Comparison of ENCODE assay signal across 20 cellular contexts in the genomic region with DNA sequence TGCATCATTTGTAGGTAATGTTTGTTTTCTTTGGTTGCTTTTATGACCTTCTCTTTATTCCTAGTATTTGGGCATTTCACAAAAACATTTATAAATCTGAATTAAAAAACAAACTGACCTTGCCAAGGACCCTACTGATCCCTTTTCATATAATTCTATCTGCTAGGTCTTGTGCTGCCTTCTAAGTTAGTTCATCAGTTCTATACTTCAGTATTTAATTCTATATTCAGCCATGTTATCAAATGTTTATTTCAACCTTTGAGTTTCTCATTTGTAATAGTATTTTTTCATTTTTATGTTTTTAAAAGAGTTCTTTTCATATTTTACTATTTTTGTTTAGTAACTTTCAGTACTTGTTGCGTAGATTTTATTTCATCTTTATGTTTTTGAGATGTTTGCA.
DNase-seq lines count a peak whose midpoint lies in the region; FAIRE-seq and TF ChIP-seq lines count a peak whose summit lies in the region.
"Had no signal": no experiment of that assay in that cellular context is flagged by ENCODE, and none has a peak within 500 bp of the region (broad histone marks: within the 10 kb centered on the region; RNA-seq: fewer than 3 reads in every experiment).

No MANE protein-coding gene starts in this region.

- peaks cover 4% of the 10 kb centered on the region for H3K36me3 Mint-ChIP-seq in endothelial cell (ENCODE audit: low read depth, unreplicated experiment)
- H3K36me3 Mint-ChIP-seq: activated naive CD4-positive, alpha-beta T cell treated with anti-CD3 and anti-CD28 coated beads, Interleukin-2, amount 10 ng/mL, durations not matched to agents 7 days and 5 days; naive thymus-derived CD4-positive, alpha-beta T cell had no signal

- no peaks in the 10 kb centered on the region for H3K9me3 ChIP-seq in kidney (ENCODE audit: control insufficient read depth in 1 of 2, low read length in 2 of 2)
- H3K9me3 ChIP-seq: esophagus squamous epithelium, ovary, vagina had no signal

- H3K4me3 ChIP-seq in LNCaP clone FGC (ENCODE audit: low read depth, low read length) (peak overlapping the region; percentile 57), kidney (ENCODE audit: low read length in 2 of 2) (no peak overlapping the region)
- H3K4me3 ChIP-seq: BLaER1 treated with 17β-estradiol and CSF1 and Interleukin-3, amounts not matched to agents 10 nM and 100 nM; esophagus squamous epithelium; lung; ovary; vagina had no signal

- H3K9ac ChIP-seq in kidney (ENCODE audit: low read length in 2 of 2), result no peak overlapping the region
- H3K9ac ChIP-seq: BLaER1 treated with 17β-estradiol and CSF1 and Interleukin-3, amounts not matched to agents 10 nM and 100 nM had no signal

- FAIRE-seq in kidney (lab: Jason Lieb, UNC), result peak; percentile 11
- no peak for FAIRE-seq in HTR-8/SVneo (lab: Jason Lieb, UNC)
- FAIRE-seq: islet of Langerhans had no signal

- DNase-seq in LNCaP clone FGC (ENCODE audit: low read depth) (no peak), endothelial cell (ENCODE audit: low spot score) (no peak), kidney (no peak), NCI-H2107 treated with DMSO at 0.1 percent for 48 hours (lab: John Stamatoyannopoulos, UW; ENCODE audit: unreplicated experiment) (no peak), midbrain (lab: John Stamatoyannopoulos, UW) (no peak), HTR-8/SVneo (ENCODE audit: insufficient read length, low spot score) (no peak), NCI-H2227 (lab: John Stamatoyannopoulos, UW; ENCODE audit: unreplicated experiment) (no peak)
- DNase-seq: activated naive CD4-positive, alpha-beta T cell treated with anti-CD3 and anti-CD28 coated beads, Interleukin-2, amount 10 ng/mL, durations not matched to agents 7 days and 5 days; activated T-cell treated with anti-CD3 and anti-CD28 coated beads, Interleukin-2, amount 50 U/mL, for 4 hours; DMS 273 treated with DMSO at 0.1 percent for 48 hours; esophagus squamous epithelium; GDM1; naive thymus-derived CD4-positive, alpha-beta T cell; ovary had no signal

- peaks cover 14% of the 10 kb centered on the region for H3K4me1 Mint-ChIP-seq in endothelial cell (ENCODE audit: unreplicated experiment)
- H3K4me1 Mint-ChIP-seq: central memory CD8-positive, alpha-beta T cell had no signal

- no peaks in the 10 kb centered on the region for H3K36me3 ChIP-seq in kidney (ENCODE audit: control insufficient read depth in 1 of 2, insufficient read depth in 2 of 2, low read length in 2 of 2)
- H3K36me3 ChIP-seq: BLaER1 treated with 17β-estradiol and CSF1 and Interleukin-3, amounts not matched to agents 10 nM and 100 nM; esophagus squamous epithelium; ovary; vagina had no signal

- no peaks in the 10 kb centered on the region for H3K27me3 Mint-ChIP-seq in endothelial cell (ENCODE audit: unreplicated experiment)

- peak overlapping the region; percentile 64 for H3K27ac Mint-ChIP-seq in endothelial cell (ENCODE audit: unreplicated experiment)
- H3K27ac Mint-ChIP-seq: activated naive CD4-positive, alpha-beta T cell treated with anti-CD3 and anti-CD28 coated beads, Interleukin-2, amount 10 ng/mL, durations not matched to agents 7 days and 5 days; naive thymus-derived CD4-positive, alpha-beta T cell had no signal

- intact Hi-C loops in kidney (cut with DNase I), result no loop called here

- H3K9me3 Mint-ChIP-seq in endothelial cell (ENCODE audit: unreplicated experiment), result no peaks in the 10 kb centered on the region
- H3K9me3 Mint-ChIP-seq: activated T-cell treated with anti-CD3 and anti-CD28 coated beads, Interleukin-2, amount 50 U/mL, for 4 hours had no signal

- H3K4me3 Mint-ChIP-seq in endothelial cell (ENCODE audit: unreplicated experiment), result peak overlapping the region; percentile 70
- H3K4me3 Mint-ChIP-seq: activated naive CD4-positive, alpha-beta T cell treated with anti-CD3 and anti-CD28 coated beads, Interleukin-2, amount 10 ng/mL, durations not matched to agents 7 days and 5 days; activated T-cell treated with anti-CD3 and anti-CD28 coated beads, Interleukin-2, amount 50 U/mL, for 4 hours; central memory CD8-positive, alpha-beta T cell; naive thymus-derived CD4-positive, alpha-beta T cell had no signal

- H3K27ac ChIP-seq in C4-2B (peak overlapping the region; percentile 42), kidney (ENCODE audit: low read depth in 2 of 2, low read length in 2 of 2) (no peak overlapping the region)
- H3K27ac ChIP-seq: BLaER1 treated with 17β-estradiol and CSF1 and Interleukin-3, amounts not matched to agents 10 nM and 100 nM; esophagus squamous epithelium; ovary; vagina had no signal

- no peak for TF ChIP-seq CTCF in C4-2B (conservative IDR thresholded peaks at IDR 0.05)
- TF ChIP-seq CTCF in LNCaP clone FGC (IDR thresholded peaks at IDR 0.05; ENCODE audit: control insufficient read depth, extremely low read depth, insufficient read depth), result no peak
- no peak for TF ChIP-seq CTCF in endothelial cell (IDR thresholded peaks at IDR 0.05; ENCODE audit: unreplicated experiment)
- no peak for TF ChIP-seq CTCF in kidney (IDR thresholded peaks at IDR 0.05; ENCODE audit: borderline replicate concordance, extremely low read depth, insufficient read depth)

- no peaks in the 10 kb centered on the region for H3K4me1 ChIP-seq in kidney (ENCODE audit: control insufficient read depth in 1 of 2, insufficient read depth in 1 of 2, low read depth in 1 of 2, low read length in 2 of 2)
- H3K4me1 ChIP-seq: BLaER1 treated with 17β-estradiol and CSF1 and Interleukin-3, amounts not matched to agents 10 nM and 100 nM; esophagus squamous epithelium; vagina had no signal
